ENCODE assay signal across 14 cellular contexts in genomic region chr4:121253961-121254360, GRCh38.
DNase-seq lines count a peak whose midpoint lies in the region; ATAC-seq, FAIRE-seq and TF ChIP-seq lines count a peak whose summit lies in the region.
"Had no signal": no experiment of that assay in that cellular context is flagged by ENCODE, and none has a peak within 500 bp of the region (broad histone marks: within the 10 kb centered on the region; RNA-seq: fewer than 3 reads in every experiment).

No MANE protein-coding gene starts in this region.

- peaks cover 38% of the 10 kb centered on the region for H3K4me1 ChIP-seq in CD4-positive, CD25-positive, alpha-beta regulatory T cell (ENCODE audit: control insufficient read depth, insufficient read depth, low read length, poor library complexity, severe bottlenecking)
- H3K4me1 ChIP-seq in pancreas, result no peaks in the 10 kb centered on the region

- ATAC-seq in CD4-positive, CD25-positive, alpha-beta regulatory T cell (ENCODE audit: low read depth in 2 of 2), result peak; percentile 11 to 18
- peak; percentile 28 for ATAC-seq in GM18498 (IDR thresholded peaks at IDR 0.05; ENCODE audit: unreplicated experiment)
- peak; percentile 55 for ATAC-seq in left lobe of liver
- no peak for ATAC-seq in pancreas
- ATAC-seq in GM19035 (IDR thresholded peaks at IDR 0.05; ENCODE audit: unreplicated experiment), result no peak

- 72 to 79% methylated on average over 2 of the region's 2 CpGs for WGBS in pancreas, 2 donors

- DNase-seq in CD4-positive, CD25-positive, alpha-beta regulatory T cell, result peak in 1 of 3 donors; percentile 15
- no peak for DNase-seq in activated CD4-positive, alpha-beta memory T cell treated with anti-CD3 and anti-CD28 coated beads, Interleukin-2, amount 10 ng/mL, durations not matched to agents 7 days and 5 days
- DNase-seq in left lobe of liver (ENCODE audit: low spot score), result no peak
- DNase-seq in NOMO-1 (lab: John Stamatoyannopoulos, UW; ENCODE audit: unreplicated experiment in 2 of 2), result no peak
- no peak for DNase-seq in SHP77 treated with DMSO at 0.1 percent for 48 hours (lab: John Stamatoyannopoulos, UW)
- no peak for DNase-seq in pancreas
- DNase-seq: activated CD4-positive, alpha-beta T cell treated with anti-CD3 and anti-CD28 coated beads, Interleukin-2, amount 50 U/mL, for 48 hours; activated naive CD4-positive, alpha-beta T cell; NCI-H1436 treated with DMSO at 0.1 percent for 48 hours; NCI-H226; stimulated activated CD4-positive, alpha-beta T cell treated with anti-CD3 and anti-CD28 coated beads, Interleukin-4, amount 100 ng/mL, for 4 hours had no signal

- H3K9me3 Mint-ChIP-seq in CD4-positive, CD25-positive, alpha-beta regulatory T cell, result peaks cover 0 to 2% (median 0%) of the 10 kb centered on the region in 7 donors
- peaks cover 8% of the 10 kb centered on the region for H3K9me3 Mint-ChIP-seq in activated CD4-positive, alpha-beta memory T cell treated with anti-CD3 and anti-CD28 coated beads, Interleukin-2, amount 10 ng/mL, durations not matched to agents 7 days and 5 days

- H3K27ac Mint-ChIP-seq in CD4-positive, CD25-positive, alpha-beta regulatory T cell, result peak overlapping the region in 2 of 3 donors; percentile 70 to 77
- H3K27ac Mint-ChIP-seq in activated CD4-positive, alpha-beta memory T cell treated with anti-CD3 and anti-CD28 coated beads, Interleukin-2, amount 10 ng/mL, durations not matched to agents 7 days and 5 days, result peak overlapping the region; percentile 67

- POLR2A ChIA-PET in activated CD4-positive, alpha-beta memory T cell treated with anti-CD3 and anti-CD28 coated beads, Interleukin-2, amount 10 ng/mL, durations not matched to agents 7 days and 5 days (lab: Charles Lee), result interaction anchor here (1.0 to 3.3 kb wide), 3 partner anchors 11 to 62 kb away, joined by 3 to 22 read pairs (median 7); no protein-coding TSS in a partner anchor

- CTCF ChIA-PET in activated CD4-positive, alpha-beta memory T cell treated with anti-CD3 and anti-CD28 coated beads, Interleukin-2, amount 10 ng/mL, durations not matched to agents 7 days and 5 days (lab: Charles Lee), result interaction anchor here (0.6 to 4.9 kb wide), 7 partner anchors 10 to 64 kb away, joined by 4 to 52 read pairs (median 16); no protein-coding TSS in a partner anchor

- FAIRE-seq in pancreas (lab: Jason Lieb, UNC), result no peak

- peak overlapping the region; percentile 39 for H3K27ac ChIP-seq in CD4-positive, CD25-positive, alpha-beta regulatory T cell (ENCODE audit: insufficient read depth, low read length, poor library complexity, severe bottlenecking)
- no peak overlapping the region for H3K27ac ChIP-seq in pancreas
- H3K27ac ChIP-seq: hepatocyte had no signal

- no peak for TF ChIP-seq CTCF in pancreas (IDR thresholded peaks at IDR 0.05)

- no peaks in the 10 kb centered on the region for H3K27me3 ChIP-seq in CD4-positive, CD25-positive, alpha-beta regulatory T cell (ENCODE audit: control insufficient read depth, insufficient read depth, low read length)
- no peaks in the 10 kb centered on the region for H3K27me3 ChIP-seq in pancreas
- H3K27me3 ChIP-seq: hepatocyte had no signal

- H3K4me3 ChIP-seq in CD4-positive, CD25-positive, alpha-beta regulatory T cell (ENCODE audit: low read depth, low read length), result no peak overlapping the region
- no peak overlapping the region for H3K4me3 ChIP-seq in pancreas
- H3K4me3 ChIP-seq: hepatocyte had no signal

- H3K4me3 Mint-ChIP-seq in CD4-positive, CD25-positive, alpha-beta regulatory T cell, result peak overlapping the region in 3 of 4 donors; percentile 6 to 52 (median 28)
- no peak overlapping the region for H3K4me3 Mint-ChIP-seq in activated CD4-positive, alpha-beta memory T cell treated with anti-CD3 and anti-CD28 coated beads, Interleukin-2, amount 10 ng/mL, durations not matched to agents 7 days and 5 days

- peaks cover 22 to 50% (median 38%) of the 10 kb centered on the region in 4 donors for H3K4me1 Mint-ChIP-seq in CD4-positive, CD25-positive, alpha-beta regulatory T cell
- peaks cover 60% of the 10 kb centered on the region for H3K4me1 Mint-ChIP-seq in activated CD4-positive, alpha-beta memory T cell treated with anti-CD3 and anti-CD28 coated beads, Interleukin-2, amount 10 ng/mL, durations not matched to agents 7 days and 5 days

- intact Hi-C loops in pancreas (cut with DNase I), result loop anchor here in 2 of 3 donors (10.0 kb wide), 2 partner anchors 59 to 1109 kb away; no protein-coding TSS in a partner anchor

- peaks cover 5% of the 10 kb centered on the region for H3K27me3 Mint-ChIP-seq in CD4-positive, CD25-positive, alpha-beta regulatory T cell
- no peaks in the 10 kb centered on the region for H3K27me3 Mint-ChIP-seq in activated CD4-positive, alpha-beta memory T cell treated with anti-CD3 and anti-CD28 coated beads, Interleukin-2, amount 10 ng/mL, durations not matched to agents 7 days and 5 days

- H3K36me3 Mint-ChIP-seq in CD4-positive, CD25-positive, alpha-beta regulatory T cell, result no peaks in the 10 kb centered on the region
- H3K36me3 Mint-ChIP-seq in activated CD4-positive, alpha-beta memory T cell treated with anti-CD3 and anti-CD28 coated beads, Interleukin-2, amount 10 ng/mL, durations not matched to agents 7 days and 5 days (ENCODE audit: low read depth), result peaks cover 12% of the 10 kb centered on the region

- H3K9me3 ChIP-seq in CD4-positive, CD25-positive, alpha-beta regulatory T cell (ENCODE audit: control insufficient read depth in 2 of 2, low read length in 2 of 2), result no peaks in the 10 kb centered on the region
- H3K9me3 ChIP-seq in pancreas, result no peaks in the 10 kb centered on the region

- H3K36me3 ChIP-seq in CD4-positive, CD25-positive, alpha-beta regulatory T cell (ENCODE audit: control insufficient read depth, insufficient read depth, low read length), result no peaks in the 10 kb centered on the region
- no peaks in the 10 kb centered on the region for H3K36me3 ChIP-seq in pancreas

Comparison
In these comparisons a context has a peak if more than half of its experiments do, and no peak if none do; other contexts are left out.
1. ATAC-seq: peak in CD4-positive, CD25-positive, alpha-beta regulatory T cell (2 of 2), GM18498 (single experiment) and left lobe of liver (single experiment); none in pancreas (0 of 4) and GM19035 (single experiment).